Comparison of ENCODE assay signal across 8 cellular contexts in the genomic region with DNA sequence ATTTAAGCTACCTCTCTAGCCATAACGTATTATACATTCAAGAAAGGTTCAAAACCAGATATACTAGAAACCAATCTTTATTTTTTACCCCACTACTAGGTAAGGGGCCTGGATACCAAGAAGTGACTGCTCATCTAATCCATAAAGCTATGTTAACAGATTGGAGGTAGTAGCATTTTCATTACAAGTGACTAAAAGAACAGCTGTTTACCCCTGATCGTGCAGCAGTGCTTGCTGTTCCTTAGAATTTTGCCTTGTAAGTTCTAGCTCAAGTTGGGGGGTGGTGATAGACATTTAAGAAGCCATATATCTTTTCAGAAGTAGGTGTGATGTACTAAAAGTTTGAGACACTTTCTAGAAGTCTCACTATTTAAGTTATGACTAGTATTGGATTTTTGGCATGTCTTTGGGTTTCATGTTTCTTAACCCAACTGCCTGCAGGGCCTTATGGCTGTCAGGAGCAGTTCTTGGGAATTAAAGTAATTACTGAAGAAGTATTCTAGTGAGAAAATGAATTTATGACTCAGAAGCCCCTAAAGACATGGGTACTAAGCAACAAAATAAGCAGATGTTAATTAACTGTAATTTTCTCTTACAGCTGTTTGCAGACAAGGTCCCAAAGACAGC. TPM values are rescaled to one million over a fixed set of nuclear protein-coding genes. Genes with fewer than 3 reads are reported as not detected.
DNase-seq lines count a peak whose midpoint lies in the region; ATAC-seq and TF ChIP-seq lines count a peak whose summit lies in the region.

No MANE protein-coding gene starts in this region.

- TF ChIP-seq EP300 in upper lobe of left lung (IDR thresholded peaks at IDR 0.05) = no peak

- H3K9me3 ChIP-seq in heart left ventricle (no peaks in the 10 kb centered on the region), upper lobe of left lung (no peaks in the 10 kb centered on the region)

- peaks cover 31% of the 10 kb centered on the region for H3K4me1 Mint-ChIP-seq in activated naive CD8-positive, alpha-beta T cell treated with anti-CD3 and anti-CD28 coated beads for 36 hours

- H3K4me3 Mint-ChIP-seq in activated naive CD8-positive, alpha-beta T cell treated with anti-CD3 and anti-CD28 coated beads for 36 hours = peak overlapping the region; percentile 99

- intact Hi-C loops in heart left ventricle (cut with DNase I) = loop anchor here in 5 of 10 donors (5.0 kb wide), 3 partner anchors 44 to 51 kb away; a partner anchor contains a TSS
- intact Hi-C loops in left ventricle myocardium superior (cut with micrococcal nuclease) = no loop called here

- no peak for ATAC-seq in heart left ventricle
- no peak for ATAC-seq in left ventricle myocardium superior
- ATAC-seq in upper lobe of left lung (ENCODE audit: low FRiP score in 2 of 2) = no peak
- no peak for ATAC-seq in GM19035 (IDR thresholded peaks at IDR 0.05; ENCODE audit: unreplicated experiment)

- peaks cover 5% of the 10 kb centered on the region for H3K27me3 Mint-ChIP-seq in activated naive CD8-positive, alpha-beta T cell treated with anti-CD3 and anti-CD28 coated beads for 36 hours

- peak overlapping the region in 6 of 12 donors; percentile 4 to 99 (median 98) for H3K27ac ChIP-seq in heart left ventricle
- H3K27ac ChIP-seq in upper lobe of left lung = peak overlapping the region in 3 of 4 donors; percentile 97 to 100 (median 100)

- peaks cover 7 to 35% (median 23%) of the 10 kb centered on the region in 12 donors for H3K4me1 ChIP-seq in heart left ventricle
- peaks cover 23 to 37% (median 28%) of the 10 kb centered on the region in 4 donors for H3K4me1 ChIP-seq in upper lobe of left lung

- 22 to 31% (median 27%) methylated on average over 2 of the region's 2 CpGs for WGBS in heart left ventricle, 4 donors
- 20 to 25% methylated on average over 2 of the region's 2 CpGs for WGBS in upper lobe of left lung, 2 donors

- H3K27ac Mint-ChIP-seq in activated naive CD8-positive, alpha-beta T cell treated with anti-CD3 and anti-CD28 coated beads for 36 hours = peak overlapping the region; percentile 99

- peak overlapping the region in 9 of 12 donors; percentile 60 to 97 (median 82) for H3K4me3 ChIP-seq in heart left ventricle
- peak overlapping the region; percentile 72 for H3K4me3 ChIP-seq in kidney epithelial cell (ENCODE audit: low read depth, low read length)
- peak overlapping the region; percentile 16 to 80 (median 76) for H3K4me3 ChIP-seq in upper lobe of left lung

- H3K27me3 ChIP-seq in heart left ventricle (no peaks in the 10 kb centered on the region), kidney epithelial cell (ENCODE audit: control insufficient read depth, insufficient read depth, low read length) (no peaks in the 10 kb centered on the region), upper lobe of left lung (no peaks in the 10 kb centered on the region)

- peaks cover 57% of the 10 kb centered on the region for H3K36me3 Mint-ChIP-seq in activated naive CD8-positive, alpha-beta T cell treated with anti-CD3 and anti-CD28 coated beads for 36 hours

- DNase-seq in heart left ventricle (no peak), left ventricle myocardium superior (no peak), kidney epithelial cell (ENCODE audit: low read depth) (no peak), upper lobe of left lung (no peak), LoVo (ENCODE audit: low spot score) (no peak), DMS153 treated with DMSO at 0.1 percent for 48 hours (lab: John Stamatoyannopoulos, UW; ENCODE audit: unreplicated experiment) (no peak)
- DNase-seq in activated naive CD8-positive, alpha-beta T cell treated with anti-CD3 and anti-CD28 coated beads for 36 hours = no peak

- no peak for TF ChIP-seq POLR2A in heart left ventricle (IDR thresholded peaks at IDR 0.05)
- TF ChIP-seq POLR2A in upper lobe of left lung (IDR thresholded peaks at IDR 0.05) = no peak

- no peaks in the 10 kb centered on the region for H3K9me3 Mint-ChIP-seq in activated naive CD8-positive, alpha-beta T cell treated with anti-CD3 and anti-CD28 coated beads for 36 hours

- H3K36me3 ChIP-seq in heart left ventricle (peaks cover 3 to 57% (median 52%) of the 10 kb centered on the region in 9 donors), kidney epithelial cell (ENCODE audit: control insufficient read depth, insufficient read depth, low read length) (peaks cover 10% of the 10 kb centered on the region), upper lobe of left lung (peaks cover 32 to 49% (median 42%) of the 10 kb centered on the region in 4 donors)

- no peak for TF ChIP-seq CTCF in heart left ventricle (IDR thresholded peaks at IDR 0.05)
- no peak for TF ChIP-seq CTCF in kidney epithelial cell (IDR thresholded peaks at IDR 0.05; ENCODE audit: insufficient read depth, low read length, poor library complexity, severe bottlenecking)
- no peak for TF ChIP-seq CTCF in upper lobe of left lung (IDR thresholded peaks at IDR 0.05)

RNA-seq across cellular contexts. Expression of a gene that starts 2.3 kb away (rescaled TPM):
- total RNA-seq in heart left ventricle = 100 to 1,000 TPM; 327 to 924 (median 571) TPM
- polyA plus RNA-seq in heart left ventricle = 1,000 to 10,000 TPM; 1,197 to 3,804 TPM
- 436 TPM for total RNA-seq in left ventricle myocardium superior
- total RNA-seq in activated naive CD8-positive, alpha-beta T cell treated with anti-CD3 and anti-CD28 coated beads for 36 hours = 1,000 to 10,000 TPM; 3,010 to 3,071 TPM
- 2,465 and 2,696 TPM in 2 replicates for total RNA-seq in kidney epithelial cell
- total RNA-seq in upper lobe of left lung = 1,000 to 10,000 TPM in 5 of 6 donors, 100 to 1,000 TPM in 1; 351 to 1,606 (median 1,253) TPM

RNA-seq across cellular contexts. Expression of a gene that starts 49.1 kb away (rescaled TPM):
- total RNA-seq in heart left ventricle = 100 to 1,000 TPM; 188 to 274 (median 224) TPM
- polyA plus RNA-seq in heart left ventricle = 100 to 1,000 TPM; 161 to 179 TPM
- 261 TPM for total RNA-seq in left ventricle myocardium superior
- 100 to 1,000 TPM; 291 to 305 TPM for total RNA-seq in activated naive CD8-positive, alpha-beta T cell treated with anti-CD3 and anti-CD28 coated beads for 36 hours
- total RNA-seq in kidney epithelial cell = 129 and 148 TPM in 2 replicates
- 100 to 1,000 TPM in 4 of 6 donors, 10 to 100 TPM in 2; 46.1 to 151 (median 133) TPM for total RNA-seq in upper lobe of left lung

RNA-seq across cellular contexts. Expression of a gene that starts 50.1 kb away (rescaled TPM):
- total RNA-seq in heart left ventricle = 10 to 100 TPM; 18.5 to 71.5 (median 46.5) TPM
- 10 to 100 TPM; 44.4 to 45.7 TPM for polyA plus RNA-seq in heart left ventricle
- 64.8 TPM for total RNA-seq in left ventricle myocardium superior
- 100 to 1,000 TPM; 116 to 122 TPM for total RNA-seq in activated naive CD8-positive, alpha-beta T cell treated with anti-CD3 and anti-CD28 coated beads for 36 hours
- total RNA-seq in kidney epithelial cell = 53.0 and 67.3 TPM in 2 replicates
- total RNA-seq in upper lobe of left lung = 100 to 1,000 TPM in 2 of 6 donors, 10 to 100 TPM in 4; 27.0 to 161 (median 85.7) TPM
